In the genomic region with DNA sequence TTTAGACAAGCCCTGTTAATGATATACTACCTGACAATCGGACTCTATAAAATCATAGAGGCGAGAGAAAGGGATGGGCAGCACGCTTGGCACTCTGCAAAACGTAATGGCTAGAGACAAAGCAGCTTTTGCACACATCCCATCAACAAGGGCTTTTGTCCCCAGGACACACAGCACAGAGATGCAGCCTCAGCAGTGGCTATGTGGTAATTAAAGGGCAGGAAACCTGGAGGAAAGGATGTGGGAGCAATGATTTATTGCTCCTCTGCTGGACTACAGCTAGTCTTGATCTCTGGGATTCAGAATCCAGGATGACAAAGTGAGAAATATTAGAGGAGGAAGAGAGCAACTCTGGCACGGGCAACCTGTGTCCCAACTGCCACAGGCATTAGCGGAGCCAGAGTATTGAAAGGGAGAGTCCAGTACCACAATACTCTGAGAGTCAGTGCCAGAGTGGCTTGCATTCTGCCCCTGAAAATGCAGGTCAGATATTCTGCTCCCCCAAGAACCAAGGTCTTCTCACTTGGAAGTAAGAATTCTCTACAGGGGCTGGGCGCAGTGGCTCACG, we compare ENCODE assay signal across 19 cellular contexts.
DNase-seq lines count a peak whose midpoint lies in the region; ATAC-seq and TF ChIP-seq lines count a peak whose summit lies in the region.
"Had no signal": no experiment of that assay in that cellular context is flagged by ENCODE, and none has a peak within 500 bp of the region (broad histone marks: within the 10 kb centered on the region; RNA-seq: fewer than 3 reads in every experiment).

No MANE protein-coding gene starts in this region.

- peaks cover 27% of the 10 kb centered on the region for H3K36me3 Mint-ChIP-seq in nephron progenitor cell (ENCODE audit: low read depth)

- H3K27me3 Mint-ChIP-seq in nephron progenitor cell (ENCODE audit: low read depth, poor library complexity): no peaks in the 10 kb centered on the region
- H3K27me3 Mint-ChIP-seq: activated CD4-positive, alpha-beta memory T cell treated with anti-CD3 and anti-CD28 coated beads, Interleukin-2, amount 10 ng/mL, durations not matched to agents 7 days and 5 days; activated naive CD4-positive, alpha-beta T cell treated with anti-CD3 and anti-CD28 coated beads, Interleukin-2, amount 10 ng/mL, durations not matched to agents 7 days and 5 days; activated T-cell treated with anti-CD3 and anti-CD28 coated beads, Interleukin-2, amount 50 U/mL, for 24 hours had no signal

- H3K4me1 Mint-ChIP-seq in nephron progenitor cell: peaks cover 40% of the 10 kb centered on the region
- H3K4me1 Mint-ChIP-seq: activated CD4-positive, alpha-beta memory T cell treated with anti-CD3 and anti-CD28 coated beads, Interleukin-2, amount 10 ng/mL, durations not matched to agents 7 days and 5 days; activated naive CD4-positive, alpha-beta T cell treated with anti-CD3 and anti-CD28 coated beads, Interleukin-2, amount 10 ng/mL, durations not matched to agents 7 days and 5 days had no signal

- TF ChIP-seq CTCF in nephron progenitor cell (IDR thresholded peaks at IDR 0.05): no peak

- H3K27ac Mint-ChIP-seq in nephron progenitor cell: peak overlapping the region; percentile 71
- H3K27ac Mint-ChIP-seq: activated CD4-positive, alpha-beta memory T cell treated with anti-CD3 and anti-CD28 coated beads, Interleukin-2, amount 10 ng/mL, durations not matched to agents 7 days and 5 days; activated naive CD4-positive, alpha-beta T cell treated with anti-CD3 and anti-CD28 coated beads, Interleukin-2, amount 10 ng/mL, durations not matched to agents 7 days and 5 days; activated T-cell treated with anti-CD3 and anti-CD28 coated beads, Interleukin-2, amount 50 U/mL, for 24 hours; T-helper 2 cell treated with Interferon-gamma antibody and Interleukin-4, amounts not matched to agents 5 μg/mL and 100 μg/mL, for 36 hours had no signal

- DNase-seq in NCI-H2081 (lab: John Stamatoyannopoulos, UW) (peak; percentile 7 to 8), NCI-H2081 treated with DMSO at 0.1 percent for 48 hours (lab: John Stamatoyannopoulos, UW) (no peak), ELF-1 (ENCODE audit: low read depth, low spot score) (peak; percentile 23), amniotic epithelial cell (ENCODE audit: low read depth) (peak; percentile 51), nephron progenitor cell (peak; percentile 3), activated T-cell treated with anti-CD3 and anti-CD28 coated beads for 4 hours (no peak)
- DNase-seq: 8988T; activated CD4-positive, alpha-beta memory T cell treated with anti-CD3 and anti-CD28 coated beads, Interleukin-2, amount 10 ng/mL, durations not matched to agents 7 days and 5 days; activated naive CD4-positive, alpha-beta T cell treated with anti-CD3 and anti-CD28 coated beads, Interleukin-2, amount 10 ng/mL, durations not matched to agents 7 days and 5 days; activated T-cell treated with anti-CD3 and anti-CD28 coated beads, Interleukin-2, amount 50 U/mL, for 24 hours; glutamatergic neuron; left lung; MM.1S; NCI-H345; spleen had no signal

- ATAC-seq in esophagus mucosa (no peak), GM21515 (IDR thresholded peaks at IDR 0.05; ENCODE audit: unreplicated experiment) (no peak)
- ATAC-seq: left lung, Panc1 had no signal

- no peaks in the 10 kb centered on the region for H3K9me3 Mint-ChIP-seq in nephron progenitor cell
- H3K9me3 Mint-ChIP-seq: activated CD4-positive, alpha-beta memory T cell treated with anti-CD3 and anti-CD28 coated beads, Interleukin-2, amount 10 ng/mL, durations not matched to agents 7 days and 5 days; activated naive CD4-positive, alpha-beta T cell treated with anti-CD3 and anti-CD28 coated beads, Interleukin-2, amount 10 ng/mL, durations not matched to agents 7 days and 5 days; activated T-cell treated with anti-CD3 and anti-CD28 coated beads, Interleukin-2, amount 50 U/mL, for 24 hours; T-helper 2 cell treated with Interferon-gamma antibody and Interleukin-4, amounts not matched to agents 5 μg/mL and 100 μg/mL, for 36 hours had no signal

- H3K4me3 Mint-ChIP-seq in nephron progenitor cell: no peak overlapping the region
- H3K4me3 Mint-ChIP-seq: activated CD4-positive, alpha-beta memory T cell treated with anti-CD3 and anti-CD28 coated beads, Interleukin-2, amount 10 ng/mL, durations not matched to agents 7 days and 5 days; activated naive CD4-positive, alpha-beta T cell treated with anti-CD3 and anti-CD28 coated beads, Interleukin-2, amount 10 ng/mL, durations not matched to agents 7 days and 5 days; activated T-cell treated with anti-CD3 and anti-CD28 coated beads, Interleukin-2, amount 50 U/mL, for 24 hours; T-helper 2 cell treated with Interferon-gamma antibody and Interleukin-4, amounts not matched to agents 5 μg/mL and 100 μg/mL, for 36 hours had no signal

Comparison
In these comparisons a context has a peak if more than half of its experiments do, and no peak if none do; other contexts are left out.
1. DNase-seq: peak in NCI-H2081 (2 of 2), ELF-1 (single experiment), amniotic epithelial cell (single experiment) and nephron progenitor cell (single experiment); none in NCI-H2081 treated with DMSO at 0.1 percent for 48 hours (single experiment) and activated T-cell treated with anti-CD3 and anti-CD28 coated beads for 4 hours (single experiment).